ENCODE assay signal across 36 cellular contexts in genomic region chr11:113855803-113856202, GRCh38. TPM values are rescaled to one million over a fixed set of nuclear protein-coding genes. Genes with fewer than 3 reads are reported as not detected.
"Had no signal": no experiment of that assay in that cellular context is flagged by ENCODE, and none has a peak within 500 bp of the region (broad histone marks: within the 10 kb centered on the region; RNA-seq: fewer than 3 reads in every experiment).

No MANE protein-coding gene starts in this region.

- H3K27ac Mint-ChIP-seq: activated CD4-positive, alpha-beta T cell treated with anti-CD3 and anti-CD28 coated beads for 36 hours; activated CD4-positive, alpha-beta T cell treated with anti-CD3 and anti-CD28 coated beads, Interleukin-2, amount 10 ng/mL, durations not matched to agents 7 days and 5 days; activated CD8-positive, alpha-beta T cell treated with anti-CD3 and anti-CD28 coated beads, Interleukin-2, amount 10 ng/mL, durations not matched to agents 7 days and 5 days; activated naive CD4-positive, alpha-beta T cell treated with anti-CD3 and anti-CD28 coated beads for 36 hours; activated naive CD4-positive, alpha-beta T cell treated with anti-CD3 and anti-CD28 coated beads, Interleukin-2, amount 50 U/mL, for 72 hours; activated T-cell treated with anti-CD3 and anti-CD28 coated beads, Interleukin-2, amount 50 U/mL, for 24 hours; activated T-helper 1 cell treated with anti-CD3 and anti-CD28 coated beads, Interleukin-12 subunit alpha, Interleukin-12 subunit beta, Interleukin-2, Interleukin-4 antibody, amounts not matched to agents 30 ng/mL and 10 ng/mL and 1 ng/mL, durations not matched to agents 14 hours and 24 hours and 36 hours; T-helper 2 cell treated with Interferon-gamma antibody and Interleukin-4, amounts not matched to agents 5 μg/mL and 100 μg/mL, for 36 hours had no signal

- FAIRE-seq: astrocyte, K562, TTC549 had no signal

- H3K27me3 ChIP-seq: adrenal gland, body of pancreas, breast epithelium, Peyer's patch had no signal

- DNase-seq: activated CD4-positive, alpha-beta T cell treated with anti-CD3 and anti-CD28 coated beads for 36 hours; activated CD4-positive, alpha-beta T cell treated with anti-CD3 and anti-CD28 coated beads, Interleukin-2, amount 10 ng/mL, durations not matched to agents 7 days and 5 days; activated CD4-positive, alpha-beta T cell treated with anti-CD3 and anti-CD28 coated beads, Interleukin-2, amount 50 U/mL, for 48 hours; activated CD8-positive, alpha-beta T cell treated with anti-CD3 and anti-CD28 coated beads, Interleukin-2, amount 10 ng/mL, durations not matched to agents 7 days and 5 days; activated gamma-delta T cell treated with Interleukin-2 at 50 U/mL for 16 hours; activated naive CD4-positive, alpha-beta T cell treated with anti-CD3 and anti-CD28 coated beads for 36 hours; activated T-cell treated with anti-CD3 and anti-CD28 coated beads, Interleukin-2, amount 50 U/mL, for 24 hours; adrenal gland; body of pancreas; caudate nucleus; NCI-H1092 treated with DMSO at 0.1 percent for 48 hours; NCI-H1417; NCI-H146; NCI-H187; NCI-H2029 treated with DMSO at 0.1 percent for 48 hours; NCI-H2107; NCI-H2171; NCI-H510A; NCI-H526; NCI-H748 treated with DMSO at 0.1 percent for 48 hours; NK-92 treated with Interleukin-12 subunit alpha and Interleukin-12 subunit beta, amount 100 ng/mL, for 24 hours; PC-3; Peyer's patch; RPMI8226; SIG-M5; SW 1271 had no signal

- H3K4me1 ChIP-seq: adrenal gland, breast epithelium had no signal

- H3K27ac ChIP-seq: adrenal gland, body of pancreas, breast epithelium, Peyer's patch had no signal

- H3K27me3 Mint-ChIP-seq: activated CD4-positive, alpha-beta T cell treated with anti-CD3 and anti-CD28 coated beads for 36 hours; activated CD4-positive, alpha-beta T cell treated with anti-CD3 and anti-CD28 coated beads, Interleukin-2, amount 10 ng/mL, durations not matched to agents 7 days and 5 days; activated T-cell treated with anti-CD3 and anti-CD28 coated beads, Interleukin-2, amount 50 U/mL, for 24 hours had no signal

- H3K9me3 ChIP-seq: adrenal gland, body of pancreas, breast epithelium, Peyer's patch had no signal

- H3K4me3 Mint-ChIP-seq: activated CD4-positive, alpha-beta T cell treated with anti-CD3 and anti-CD28 coated beads for 36 hours; activated CD4-positive, alpha-beta T cell treated with anti-CD3 and anti-CD28 coated beads, Interleukin-2, amount 10 ng/mL, durations not matched to agents 7 days and 5 days; activated CD8-positive, alpha-beta T cell treated with anti-CD3 and anti-CD28 coated beads, Interleukin-2, amount 10 ng/mL, durations not matched to agents 7 days and 5 days; activated naive CD4-positive, alpha-beta T cell treated with anti-CD3 and anti-CD28 coated beads for 36 hours; activated T-cell treated with anti-CD3 and anti-CD28 coated beads, Interleukin-2, amount 50 U/mL, for 24 hours; activated T-helper 1 cell treated with anti-CD3 and anti-CD28 coated beads, Interleukin-12 subunit alpha, Interleukin-12 subunit beta, Interleukin-2, Interleukin-4 antibody, amounts not matched to agents 30 ng/mL and 10 ng/mL and 1 ng/mL, durations not matched to agents 14 hours and 24 hours and 36 hours; T-helper 2 cell treated with Interferon-gamma antibody and Interleukin-4, amounts not matched to agents 5 μg/mL and 100 μg/mL, for 36 hours had no signal

- H3K36me3 ChIP-seq: breast epithelium had no signal

- H3K9me3 Mint-ChIP-seq: activated CD4-positive, alpha-beta T cell treated with anti-CD3 and anti-CD28 coated beads, Interleukin-2, amount 10 ng/mL, durations not matched to agents 7 days and 5 days; activated naive CD4-positive, alpha-beta T cell treated with anti-CD3 and anti-CD28 coated beads for 36 hours; activated naive CD4-positive, alpha-beta T cell treated with anti-CD3 and anti-CD28 coated beads, Interleukin-2, amount 50 U/mL, for 72 hours; activated T-cell treated with anti-CD3 and anti-CD28 coated beads, Interleukin-2, amount 50 U/mL, for 24 hours; activated T-helper 1 cell treated with anti-CD3 and anti-CD28 coated beads, Interleukin-12 subunit alpha, Interleukin-12 subunit beta, Interleukin-2, Interleukin-4 antibody, amounts not matched to agents 30 ng/mL and 10 ng/mL and 1 ng/mL, durations not matched to agents 14 hours and 24 hours and 36 hours; T-helper 2 cell treated with Interferon-gamma antibody and Interleukin-4, amounts not matched to agents 5 μg/mL and 100 μg/mL, for 36 hours had no signal

- ATAC-seq: activated CD4-positive, alpha-beta T cell treated with anti-CD3 and anti-CD28 coated beads for 36 hours; activated CD4-positive, CD25-positive, alpha-beta regulatory T cell treated with anti-CD3 and anti-CD28 coated beads, Interleukin-2, amount 50 U/mL, for 24 hours; activated CD8-positive, alpha-beta T cell treated with anti-CD3 and anti-CD28 coated beads, Interleukin-2, amount 10 ng/mL, durations not matched to agents 7 days and 5 days; activated naive CD4-positive, alpha-beta T cell treated with anti-CD3 and anti-CD28 coated beads, Interleukin-2, amount 50 U/mL, for 72 hours; body of pancreas; K562; PC-3 had no signal

- H3K4me3 ChIP-seq: adrenal gland, body of pancreas, breast epithelium, K562, Peyer's patch had no signal

RNA-seq across cellular contexts. Expression of gene HTR3B, which starts 48.8 kb away (rescaled TPM):
- total RNA-seq: activated CD4-positive, alpha-beta T cell treated with anti-CD3 and anti-CD28 coated beads for 36 hours; activated CD4-positive, alpha-beta T cell treated with anti-CD3 and anti-CD28 coated beads, Interleukin-2, amount 10 ng/mL, durations not matched to agents 7 days and 5 days; activated CD8-positive, alpha-beta T cell treated with anti-CD3 and anti-CD28 coated beads, Interleukin-2, amount 10 ng/mL, durations not matched to agents 7 days and 5 days; activated naive CD4-positive, alpha-beta T cell treated with anti-CD3 and anti-CD28 coated beads for 36 hours; activated naive CD4-positive, alpha-beta T cell treated with anti-CD3 and anti-CD28 coated beads, Interleukin-2, amount 50 U/mL, for 72 hours; activated T-helper 1 cell treated with anti-CD3 and anti-CD28 coated beads, Interleukin-12 subunit alpha, Interleukin-12 subunit beta, Interleukin-2, Interleukin-4 antibody, amounts not matched to agents 30 ng/mL and 10 ng/mL and 1 ng/mL, durations not matched to agents 14 hours and 24 hours and 36 hours; adrenal gland; astrocyte; body of pancreas; breast epithelium; K562; M059J; PC-3; T-helper 1 cell treated with Interleukin-12 subunit alpha and Interleukin-12 subunit beta and Interleukin-4 antibody, amounts not matched to agents 30 ng/mL and 1 ng/mL, for 36 hours had no signal
- polyA plus RNA-seq: adrenal gland, K562 had no signal
